ENCODE assay signal across 23 cellular contexts in genomic region chr7:13872751-13873150, GRCh38.
"Had no signal": no experiment of that assay in that cellular context is flagged by ENCODE, and none has a peak within 500 bp of the region (broad histone marks: within the 10 kb centered on the region; RNA-seq: fewer than 3 reads in every experiment).

No MANE protein-coding gene starts in this region.

- H3K27ac ChIP-seq: VCaP had no signal

- ATAC-seq: activated T-cell treated with anti-CD3 and anti-CD28 coated beads, Interleukin-2, amount 50 U/mL, for 4 hours; PC-3 had no signal

- DNase-seq: activated CD4-positive, alpha-beta memory T cell treated with anti-CD3 and anti-CD28 coated beads for 36 hours; activated CD4-positive, alpha-beta T cell treated with anti-CD3 and anti-CD28 coated beads, Interleukin-2, amount 10 ng/mL, durations not matched to agents 7 days and 5 days; activated CD4-positive, CD25-positive, alpha-beta regulatory T cell; activated CD8-positive, alpha-beta memory T cell treated with anti-CD3 and anti-CD28 coated beads for 24 hours; activated gamma-delta T cell; activated naive CD4-positive, alpha-beta T cell treated with anti-CD3 and anti-CD28 coated beads for 36 hours; activated naive CD8-positive, alpha-beta T cell treated with anti-CD3 and anti-CD28 coated beads for 36 hours; activated T-cell treated with anti-CD3 and anti-CD28 coated beads, Interleukin-2, amount 50 U/mL, for 4 hours; anterior cingulate cortex; cerebellar nuclear complex; Kasumi-1; KBM-7; NCI-H1048; NCI-H1417 treated with DMSO at 0.1 percent for 48 hours; NCI-H187; NCI-H2081; NCI-H446; NCI-H524; NCI-H82; PC-3; SIG-M5; T-helper 1 cell had no signal
